In the genomic region with DNA sequence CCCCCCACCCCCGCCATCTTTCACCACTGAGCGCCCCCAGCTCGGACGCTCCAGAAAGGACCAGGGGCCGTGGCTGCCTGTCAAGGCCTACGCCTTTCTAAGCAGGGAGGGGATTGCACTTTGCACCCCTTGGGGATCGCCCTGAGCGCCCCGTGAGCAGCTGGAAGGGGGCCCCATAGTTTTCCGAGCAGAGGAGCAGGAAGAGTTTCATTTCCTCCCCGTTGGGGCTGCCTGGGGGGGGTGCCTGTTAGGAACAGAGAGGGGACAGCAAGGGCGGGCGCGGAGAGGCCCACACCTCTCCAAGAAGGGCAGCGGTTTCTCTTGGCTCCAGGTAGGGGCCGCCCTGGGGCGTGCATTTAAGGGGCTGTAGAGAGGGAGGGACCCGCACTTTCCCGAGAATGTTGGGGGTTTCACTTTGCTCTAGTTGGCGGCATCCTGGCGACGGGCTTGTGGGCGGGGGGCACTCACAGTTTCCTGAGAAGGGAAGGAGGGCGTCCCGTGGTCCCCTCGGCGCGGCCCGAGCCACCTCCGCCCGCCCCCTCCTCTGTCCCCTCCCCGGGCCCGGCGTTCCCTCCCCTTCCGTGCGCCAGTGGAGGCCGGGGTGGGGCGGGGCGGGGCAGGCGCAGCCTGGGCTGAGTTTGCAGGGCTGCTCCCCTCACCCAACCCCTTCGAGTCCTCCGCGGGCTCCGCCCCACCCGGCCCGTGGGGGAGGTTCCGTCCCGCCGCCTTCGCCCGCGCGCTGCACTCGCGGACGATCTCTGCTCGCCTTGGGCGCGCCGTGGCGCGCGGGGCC, we compare ENCODE assay signal across 8 cellular contexts.
DNase-seq lines count a peak whose midpoint lies in the region; TF ChIP-seq lines count a peak whose summit lies in the region.

No MANE protein-coding gene starts in this region.

- H3K27me3 ChIP-seq in right atrium auricular region (no peaks in the 10 kb centered on the region), sigmoid colon (no peaks in the 10 kb centered on the region)

- no peaks in the 10 kb centered on the region for H3K9me3 ChIP-seq in OCI-LY7 (ENCODE audit: low read length)
- no peaks in the 10 kb centered on the region for H3K9me3 ChIP-seq in right atrium auricular region
- H3K9me3 ChIP-seq in sigmoid colon: no peaks in the 10 kb centered on the region

- no peaks in the 10 kb centered on the region for H3K27me3 Mint-ChIP-seq in HFFc6 (ENCODE audit: insufficient read depth)
- no peaks in the 10 kb centered on the region for H3K27me3 Mint-ChIP-seq in activated naive CD8-positive, alpha-beta T cell treated with anti-CD3 and anti-CD28 coated beads for 36 hours

- H4K20me1 ChIP-seq in OCI-LY7 (ENCODE audit: insufficient read depth, low read length): no peaks in the 10 kb centered on the region

- WGBS in sigmoid colon, 2 donors: 0 to 1% methylated on average over 62 to 63 of the region's 63 CpGs

- peaks cover 9% of the 10 kb centered on the region; the same call in 1 of the 2 replicates for H3K79me2 ChIP-seq in OCI-LY7 (ENCODE audit: insufficient read depth, low read depth, low read length)

- POLR2A ChIA-PET in OCI-LY7 (lab: Charles Lee): no interaction called here

- peak; percentile 94 for DNase-seq in GM10266 (ENCODE audit: extremely low spot score)
- peak; percentile 75 for DNase-seq in HFFc6
- DNase-seq in OCI-LY7 (ENCODE audit: low spot score): peak; percentile 85
- peak; percentile 90 for DNase-seq in activated naive CD8-positive, alpha-beta T cell treated with anti-CD3 and anti-CD28 coated beads for 36 hours
- DNase-seq in right atrium auricular region (ENCODE audit: low spot score): peak; percentile 64
- peak; percentile 91 for DNase-seq in sigmoid colon
- DNase-seq in OCI-M2 (lab: John Stamatoyannopoulos, UW; ENCODE audit: unreplicated experiment): no peak
- no peak for DNase-seq in middle frontal gyrus (ENCODE audit: extremely low spot score, low spot score)

- H3K4me1 ChIP-seq in OCI-LY7 (ENCODE audit: insufficient read depth, low read length, poor library complexity, severe bottlenecking) (peaks cover 21% of the 10 kb centered on the region), right atrium auricular region (peaks cover 0 to 16% of the 10 kb centered on the region in 2 donors), sigmoid colon (peaks cover 0 to 14% (median 11%) of the 10 kb centered on the region in 4 donors)

- H3K4me1 Mint-ChIP-seq in HFFc6 (ENCODE audit: low read depth): peaks cover 20% of the 10 kb centered on the region
- peaks cover 38% of the 10 kb centered on the region for H3K4me1 Mint-ChIP-seq in activated naive CD8-positive, alpha-beta T cell treated with anti-CD3 and anti-CD28 coated beads for 36 hours

- peak overlapping the region; percentile 51 for H3K27ac ChIP-seq in OCI-LY7 (ENCODE audit: low read depth, low read length, poor library complexity, severe bottlenecking)
- H3K27ac ChIP-seq in right atrium auricular region: peak overlapping the region; percentile 74 to 81
- H3K27ac ChIP-seq in sigmoid colon: peak overlapping the region; percentile 73 to 83 (median 76)

- no peak for TF ChIP-seq POLR2A in sigmoid colon (IDR thresholded peaks at IDR 0.05)

- peak overlapping the region; percentile 92 for H3K4me2 ChIP-seq in OCI-LY7 (ENCODE audit: low read length)

- BruUV-seq in OCI-LY7 (replicated peaks; lab: Mats Ljungman, UMichigan): TSS peak; percentile 49

- H3K9me3 Mint-ChIP-seq in HFFc6: no peaks in the 10 kb centered on the region
- peaks cover 2% of the 10 kb centered on the region for H3K9me3 Mint-ChIP-seq in activated naive CD8-positive, alpha-beta T cell treated with anti-CD3 and anti-CD28 coated beads for 36 hours

- no peak for TF ChIP-seq EP300 in sigmoid colon (IDR thresholded peaks at IDR 0.05)

- H3K4me3 Mint-ChIP-seq in HFFc6: peak overlapping the region; percentile 91
- H3K4me3 Mint-ChIP-seq in activated naive CD8-positive, alpha-beta T cell treated with anti-CD3 and anti-CD28 coated beads for 36 hours: peak overlapping the region; percentile 89

- H3K36me3 ChIP-seq in OCI-LY7 (ENCODE audit: insufficient read depth, low read length) (peaks cover 21% of the 10 kb centered on the region), right atrium auricular region (no peaks in the 10 kb centered on the region), sigmoid colon (no peaks in the 10 kb centered on the region)

- H2AFZ ChIP-seq in OCI-LY7 (ENCODE audit: low read length): peak overlapping the region; percentile 72

- intact Hi-C loops in OCI-LY7 (cut with micrococcal nuclease; ENCODE audit: unreplicated experiment) (loop anchor here (2.0 to 5.0 kb wide), 3 partner anchors 20 to 1157 kb away; partner anchors contain the start of gene ASMTL), sigmoid colon (cut with DNase I) (loop anchor here (5.0 kb wide), 4 partner anchors 83 to 1157 kb away; partner anchors contain the start of genes ASMTL and CD99)

- no peaks in the 10 kb centered on the region for H3K9me2 ChIP-seq in OCI-LY7 (ENCODE audit: insufficient read depth, low read length)

- TF ChIP-seq CTCF in GM10266 (IDR thresholded peaks at IDR 0.05; ENCODE audit: control insufficient read depth, insufficient read depth, low read depth, missing control alignments) (no peak), HFFc6 (IDR thresholded peaks at IDR 0.05) (no peak), OCI-LY7 (conservative IDR thresholded peaks at IDR 0.05; ENCODE audit: low read length) (peak; percentile 41; the same call in 1 of the 2 replicates), right atrium auricular region (IDR thresholded peaks at IDR 0.05) (no peak), sigmoid colon (IDR thresholded peaks at IDR 0.05) (no peak)

- peaks cover 15% of the 10 kb centered on the region for H3K36me3 Mint-ChIP-seq in HFFc6 (ENCODE audit: low read depth)
- peaks cover 46% of the 10 kb centered on the region for H3K36me3 Mint-ChIP-seq in activated naive CD8-positive, alpha-beta T cell treated with anti-CD3 and anti-CD28 coated beads for 36 hours

- CTCF ChIA-PET in OCI-LY7 (lab: Charles Lee; ENCODE audit: unreplicated experiment): no interaction called here

- H3K27ac Mint-ChIP-seq in HFFc6: peak overlapping the region; percentile 66
- H3K27ac Mint-ChIP-seq in activated naive CD8-positive, alpha-beta T cell treated with anti-CD3 and anti-CD28 coated beads for 36 hours: peak overlapping the region; percentile 90

- H3K4me3 ChIP-seq in OCI-LY7 (ENCODE audit: low read depth, low read length, poor library complexity, severe bottlenecking) (peak overlapping the region; percentile 93), right atrium auricular region (peak overlapping the region; percentile 71 to 81), sigmoid colon (peak overlapping the region; percentile 63 to 89 (median 76))

Comparison
In these comparisons a context has a peak if more than half of its experiments do, and no peak if none do; other contexts are left out.
1. DNase-seq: peak in GM10266 (single experiment), HFFc6 (single experiment), OCI-LY7 (single experiment), activated naive CD8-positive, alpha-beta T cell treated with anti-CD3 and anti-CD28 coated beads for 36 hours (single experiment), right atrium auricular region (single experiment) and sigmoid colon (single experiment); none in OCI-M2 (single experiment) and middle frontal gyrus (single experiment).
2. Peak in every context shown above with its lines, with median percentiles within 50 percentile points of each other: H3K27ac ChIP-seq and H3K4me3 ChIP-seq.